8 cellular contexts compared by ENCODE assay signal in the genomic region with DNA sequence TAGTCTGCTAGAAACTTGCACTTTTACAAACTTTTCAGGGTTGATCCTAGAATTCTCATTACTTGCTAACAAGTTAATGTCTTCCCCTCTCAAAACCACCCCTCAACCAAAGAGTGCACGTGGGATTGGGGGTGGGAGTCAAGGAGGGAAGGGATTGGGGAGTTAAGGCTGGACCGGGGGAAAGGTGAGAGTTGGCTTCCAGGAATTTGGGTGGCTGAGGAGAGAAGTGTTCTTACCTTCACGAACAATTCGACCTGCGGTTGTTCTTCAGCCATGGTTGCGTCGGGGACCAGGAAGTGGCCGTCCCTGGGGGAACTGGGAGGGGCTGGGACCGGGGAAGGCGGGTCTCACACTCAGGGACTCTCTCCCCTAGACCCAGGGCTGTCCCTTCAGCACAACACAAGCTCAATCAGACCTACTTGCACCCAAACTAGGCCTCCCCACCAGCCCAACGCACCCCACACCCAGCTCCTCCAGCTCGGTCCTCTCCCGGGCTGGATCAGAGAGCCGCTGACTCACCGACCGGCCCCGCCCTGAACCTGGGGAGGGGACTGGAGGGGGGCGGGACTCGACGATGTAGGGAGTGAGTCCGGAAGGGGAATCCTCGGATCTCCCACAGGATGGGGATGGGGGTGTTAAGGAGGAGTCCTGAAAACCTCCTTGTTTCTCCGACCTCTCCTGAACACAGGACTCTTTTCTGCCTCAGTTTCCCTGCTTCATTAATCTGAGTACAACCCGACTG. TPM values are rescaled to one million over a fixed set of nuclear protein-coding genes. Genes with fewer than 3 reads are reported as not detected.
DNase-seq lines count a peak whose midpoint lies in the region; ATAC-seq and TF ChIP-seq lines count a peak whose summit lies in the region.

CLIC1 (minus strand) TSS at position 505 of the 742 bp plus-strand sequence; CDS start at position 275, 230 bp downstream.

- WGBS in mesodermal cell (ENCODE audit: insufficient coverage in 2 of 2), 2 experiments = 0% methylated on average over 1 to 9 of the region's 24 CpGs

- peak; percentile 24 for ATAC-seq in HG03442 (IDR thresholded peaks at IDR 0.05; ENCODE audit: unreplicated experiment)
- peak; percentile 38 for ATAC-seq in activated CD8-positive, alpha-beta memory T cell treated with anti-CD3 and anti-CD28 coated beads, Interleukin-2, amount 10 ng/mL, durations not matched to agents 7 days and 5 days
- no peak for ATAC-seq in HG02840 (IDR thresholded peaks at IDR 0.05; ENCODE audit: low FRiP score, unreplicated experiment)

- DNase-seq in DMS79 (lab: John Stamatoyannopoulos, UW) = peak; percentile 83
- DNase-seq in activated CD8-positive, alpha-beta memory T cell treated with anti-CD3 and anti-CD28 coated beads, Interleukin-2, amount 10 ng/mL, durations not matched to agents 7 days and 5 days = peak; percentile 91
- DNase-seq in stimulated activated CD8-positive, alpha-beta memory T cell treated with anti-CD3 and anti-CD28 coated beads, Interleukin-2, amount 100 ng/mL, for 48 hours (ENCODE audit: low read depth in 2 of 2) = peak; percentile 76 to 78

- peaks cover 10% of the 10 kb centered on the region; the same call in 1 of the 2 replicates for H3K79me2 ChIP-seq in OCI-LY1 (ENCODE audit: insufficient read depth, low read length)

- CTCF ChIA-PET in activated CD8-positive, alpha-beta memory T cell treated with anti-CD3 and anti-CD28 coated beads, Interleukin-2, amount 10 ng/mL, durations not matched to agents 7 days and 5 days (lab: Charles Lee) = interaction anchor here (0.6 to 5.8 kb wide), 13 partner anchors 8 to 94 kb away, joined by 3 to 60 read pairs (median 4); partner anchors contain the start of genes ABHD16A, DDAH2, HSPA1B and LY6G5C

- H3K4me1 ChIP-seq in OCI-LY1 (ENCODE audit: insufficient read depth, low read length, severe bottlenecking) = peaks cover 52% of the 10 kb centered on the region
- H3K4me1 ChIP-seq in endocrine pancreas (ENCODE audit: control insufficient read depth, insufficient read depth, low read length) = peaks cover 4% of the 10 kb centered on the region
- peaks cover 53% of the 10 kb centered on the region for H3K4me1 ChIP-seq in mesodermal cell (ENCODE audit: control insufficient read depth, insufficient read depth, low read length, poor library complexity, severe bottlenecking)

- H3K9me3 ChIP-seq in OCI-LY1 (ENCODE audit: low read length) (no peaks in the 10 kb centered on the region), endocrine pancreas (ENCODE audit: control insufficient read depth, low read length) (no peaks in the 10 kb centered on the region), mesodermal cell (ENCODE audit: control insufficient read depth, low read length) (no peaks in the 10 kb centered on the region)

- H3K4me3 Mint-ChIP-seq in activated CD8-positive, alpha-beta memory T cell treated with anti-CD3 and anti-CD28 coated beads, Interleukin-2, amount 10 ng/mL, durations not matched to agents 7 days and 5 days = peak within 1 kb of the TSS; percentile 91

- H3F3A ChIP-seq in OCI-LY1 (ENCODE audit: insufficient read depth, low read length) = 0 out of 2 replicates have a peak, but pooled peaks cover 3% of the 10 kb centered on the region

- no peaks in the 10 kb centered on the region for H3K9me3 Mint-ChIP-seq in activated CD8-positive, alpha-beta memory T cell treated with anti-CD3 and anti-CD28 coated beads, Interleukin-2, amount 10 ng/mL, durations not matched to agents 7 days and 5 days (ENCODE audit: low read depth)

- no peaks in the 10 kb centered on the region for H3K27me3 ChIP-seq in OCI-LY1 (ENCODE audit: insufficient read depth, low read length)
- no peaks in the 10 kb centered on the region for H3K27me3 ChIP-seq in endocrine pancreas (ENCODE audit: control insufficient read depth, insufficient read depth, low read length)

- no peaks in the 10 kb centered on the region for H4K20me1 ChIP-seq in OCI-LY1 (ENCODE audit: insufficient read depth, low read length)

- no peaks in the 10 kb centered on the region for H3K27me3 Mint-ChIP-seq in activated CD8-positive, alpha-beta memory T cell treated with anti-CD3 and anti-CD28 coated beads, Interleukin-2, amount 10 ng/mL, durations not matched to agents 7 days and 5 days

- H2AFZ ChIP-seq in OCI-LY1 (ENCODE audit: low read length) = no peak within 1 kb of the TSS

- peaks cover 63% of the 10 kb centered on the region for H3K4me1 Mint-ChIP-seq in activated CD8-positive, alpha-beta memory T cell treated with anti-CD3 and anti-CD28 coated beads, Interleukin-2, amount 10 ng/mL, durations not matched to agents 7 days and 5 days

- peaks cover 31% of the 10 kb centered on the region for H3K36me3 ChIP-seq in OCI-LY1 (ENCODE audit: insufficient read depth, low read length)
- H3K36me3 ChIP-seq in endocrine pancreas (ENCODE audit: control insufficient read depth, insufficient read depth, low read length) = peaks cover 4% of the 10 kb centered on the region
- H3K36me3 ChIP-seq in mesodermal cell (ENCODE audit: control insufficient read depth, insufficient read depth, low read length) = peaks cover 38% of the 10 kb centered on the region

- no peak for TF ChIP-seq CTCF in OCI-LY1 (IDR thresholded peaks at IDR 0.05; ENCODE audit: low read length)

- peaks cover 42% of the 10 kb centered on the region for H3K36me3 Mint-ChIP-seq in activated CD8-positive, alpha-beta memory T cell treated with anti-CD3 and anti-CD28 coated beads, Interleukin-2, amount 10 ng/mL, durations not matched to agents 7 days and 5 days

- H3K27ac ChIP-seq in OCI-LY1 (ENCODE audit: low read depth, low read length, poor library complexity, severe bottlenecking) = peak within 1 kb of the TSS; percentile 94
- peak within 1 kb of the TSS; percentile 98 for H3K27ac ChIP-seq in mesodermal cell (ENCODE audit: low read depth, low read length, severe bottlenecking)

- H3K9me2 ChIP-seq in OCI-LY1 (ENCODE audit: low read depth, low read length) = no peaks in the 10 kb centered on the region

- H3K4me3 ChIP-seq in OCI-LY1 (ENCODE audit: low read depth, low read length, poor library complexity, severe bottlenecking) = peak within 1 kb of the TSS; percentile 82
- H3K4me3 ChIP-seq in endocrine pancreas (ENCODE audit: control insufficient read depth, insufficient read depth, low read length) = peak within 1 kb of the TSS; percentile 87
- H3K4me3 ChIP-seq in mesodermal cell (ENCODE audit: extremely low read depth, insufficient read depth, low read length, poor library complexity, severe bottlenecking) = peak within 1 kb of the TSS; percentile 98

- H3K9ac ChIP-seq in OCI-LY1 (ENCODE audit: low read length) = peak within 1 kb of the TSS; percentile 87
- peak within 1 kb of the TSS; percentile 98 for H3K9ac ChIP-seq in endocrine pancreas (ENCODE audit: control insufficient read depth, insufficient read depth, low read length)

- peak within 1 kb of the TSS; percentile 96 for H3K27ac Mint-ChIP-seq in activated CD8-positive, alpha-beta memory T cell treated with anti-CD3 and anti-CD28 coated beads, Interleukin-2, amount 10 ng/mL, durations not matched to agents 7 days and 5 days

- peak within 1 kb of the TSS; percentile 79 for H3K4me2 ChIP-seq in OCI-LY1 (ENCODE audit: low read length)

RNA-seq across cellular contexts. Expression of gene CLIC1, which starts in this region (rescaled TPM):
- total RNA-seq in activated CD8-positive, alpha-beta memory T cell treated with anti-CD3 and anti-CD28 coated beads, Interleukin-2, amount 10 ng/mL, durations not matched to agents 7 days and 5 days = 100 to 1,000 TPM; 544 to 561 TPM
- 774 TPM for polyA plus RNA-seq in mesodermal cell (2013, experiment 1 of 2)
- polyA plus RNA-seq in mesodermal cell (2013, experiment 2 of 2) = 678 TPM
